18 cellular contexts compared by ENCODE assay signal in the genomic region with DNA sequence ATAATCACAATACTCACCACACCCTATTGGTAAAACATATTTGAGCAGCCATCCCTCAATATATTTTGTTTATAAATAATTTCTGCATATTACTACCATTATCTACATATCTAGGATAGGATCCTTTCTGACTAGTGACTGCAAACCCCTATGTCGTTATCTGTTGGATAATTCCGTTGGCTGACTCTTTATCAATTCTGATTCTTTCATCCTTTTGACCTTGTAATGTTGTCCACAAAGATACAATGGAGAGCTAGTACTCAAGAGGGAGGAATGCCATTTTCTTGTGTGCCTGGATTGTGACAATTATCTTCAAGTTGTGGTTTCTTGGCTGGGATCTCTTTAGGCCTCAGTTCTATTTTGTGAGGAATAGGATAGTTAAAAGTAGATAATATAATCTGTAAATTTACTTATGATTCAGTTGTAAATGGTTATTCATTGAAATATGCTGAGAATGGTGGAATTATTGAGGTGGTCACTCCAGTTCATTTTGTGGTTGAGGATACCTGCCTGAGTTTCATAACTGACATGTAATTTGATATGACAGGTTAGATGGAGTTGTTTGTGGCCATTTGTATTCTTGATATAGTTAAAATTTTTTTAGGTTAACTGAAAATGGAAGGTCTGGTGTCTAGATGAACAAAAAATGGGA. TPM values are rescaled to one million over a fixed set of nuclear protein-coding genes. Genes with fewer than 3 reads are reported as not detected.
A peak's percentile ranks its signal among the peaks of the same experiment; 100 is the strongest.
DNase-seq lines count a peak whose midpoint lies in the region; ATAC-seq, FAIRE-seq and TF ChIP-seq lines count a peak whose summit lies in the region.
"Had no signal": no experiment of that assay in that cellular context is flagged by ENCODE, and none has a peak within 500 bp of the region (broad histone marks: within the 10 kb centered on the region; RNA-seq: fewer than 3 reads in every experiment).

No MANE protein-coding gene starts in this region.

- FAIRE-seq in GM12891 (lab: Jason Lieb, UNC) = no peak
- FAIRE-seq: frontal cortex had no signal

- H3K9me3 ChIP-seq in Loucy (ENCODE audit: insufficient read depth, low read depth, low read length) (no peaks in the 10 kb centered on the region), neutrophil (no peaks in the 10 kb centered on the region)
- H3K9me3 ChIP-seq: Caco-2, colonic mucosa, SK-N-SH, uterus had no signal

- H3K27ac ChIP-seq in neutrophil = peak overlapping the region; percentile 93
- H3K27ac ChIP-seq: colonic mucosa, uterus had no signal

- peaks cover 18% of the 10 kb centered on the region for H3K9me3 Mint-ChIP-seq in activated T-cell treated with anti-CD3 and anti-CD28 coated beads, Interleukin-2, amount 50 U/mL, for 24 hours
- peaks cover 11% of the 10 kb centered on the region for H3K9me3 Mint-ChIP-seq in activated naive CD8-positive, alpha-beta T cell treated with anti-CD3 and anti-CD28 coated beads for 36 hours

- TF ChIP-seq CTCF in Loucy (conservative IDR thresholded peaks at IDR 0.05; ENCODE audit: low read length) = no peak
- no peak for TF ChIP-seq CTCF in neutrophil (IDR thresholded peaks at IDR 0.05)

- H3F3A ChIP-seq in Loucy (ENCODE audit: low read depth) = peaks cover 25% of the 10 kb centered on the region; the same call in 1 of the 2 replicates

- peak overlapping the region; percentile 78 for H3K4me3 ChIP-seq in Loucy (ENCODE audit: low read length, poor library complexity, severe bottlenecking)
- H3K4me3 ChIP-seq in neutrophil (ENCODE audit: low read depth in 1 of 2, low read length in 1 of 2) = no peak overlapping the region
- H3K4me3 ChIP-seq: colonic mucosa, uterus had no signal

- no peaks in the 10 kb centered on the region for H3K9me2 ChIP-seq in Loucy (replicated peaks; ENCODE audit: low read depth, low read length)
- H3K9me2 ChIP-seq: SK-N-SH had no signal

- H3K27me3 ChIP-seq in Loucy (ENCODE audit: insufficient read depth, low read length, poor library complexity, severe bottlenecking) (no peaks in the 10 kb centered on the region), neutrophil (no peaks in the 10 kb centered on the region)
- H3K27me3 ChIP-seq: colonic mucosa, uterus had no signal

- H3K4me3 Mint-ChIP-seq in activated T-cell treated with anti-CD3 and anti-CD28 coated beads, Interleukin-2, amount 50 U/mL, for 24 hours = no peak overlapping the region
- no peak overlapping the region for H3K4me3 Mint-ChIP-seq in activated naive CD8-positive, alpha-beta T cell treated with anti-CD3 and anti-CD28 coated beads for 36 hours

- peaks cover 79% of the 10 kb centered on the region for H4K20me1 ChIP-seq in Loucy (ENCODE audit: insufficient read depth, low read length, poor library complexity, severe bottlenecking)

- H3K36me3 Mint-ChIP-seq in activated T-cell treated with anti-CD3 and anti-CD28 coated beads, Interleukin-2, amount 50 U/mL, for 24 hours (ENCODE audit: low read depth) = peaks cover 29% of the 10 kb centered on the region
- peaks cover 31% of the 10 kb centered on the region for H3K36me3 Mint-ChIP-seq in activated naive CD8-positive, alpha-beta T cell treated with anti-CD3 and anti-CD28 coated beads for 36 hours

- H3K27me3 Mint-ChIP-seq in activated T-cell treated with anti-CD3 and anti-CD28 coated beads, Interleukin-2, amount 50 U/mL, for 24 hours = no peaks in the 10 kb centered on the region
- no peaks in the 10 kb centered on the region for H3K27me3 Mint-ChIP-seq in activated naive CD8-positive, alpha-beta T cell treated with anti-CD3 and anti-CD28 coated beads for 36 hours

- H3K36me3 ChIP-seq in Loucy (ENCODE audit: insufficient read depth, low read length) = peaks cover 22% of the 10 kb centered on the region
- no peaks in the 10 kb centered on the region for H3K36me3 ChIP-seq in neutrophil
- H3K36me3 ChIP-seq: colonic mucosa, uterus had no signal

- H3K4me1 Mint-ChIP-seq in activated T-cell treated with anti-CD3 and anti-CD28 coated beads, Interleukin-2, amount 50 U/mL, for 24 hours (ENCODE audit: low read depth) = peaks cover 88% of the 10 kb centered on the region
- H3K4me1 Mint-ChIP-seq in activated naive CD8-positive, alpha-beta T cell treated with anti-CD3 and anti-CD28 coated beads for 36 hours = peaks cover 74% of the 10 kb centered on the region

- peak overlapping the region; percentile 89 for H3K9ac ChIP-seq in Loucy (ENCODE audit: low read depth, low read length, poor library complexity, severe bottlenecking)
- H3K9ac ChIP-seq: SK-N-SH had no signal

- no peak overlapping the region for H2AFZ ChIP-seq in Loucy (ENCODE audit: low read length)

- DNase-seq in activated T-cell treated with anti-CD3 and anti-CD28 coated beads, Interleukin-2, amount 50 U/mL, for 24 hours = no peak
- no peak for DNase-seq in activated T-cell treated with anti-CD3 and anti-CD28 coated beads, Interleukin-2, amount 50 U/mL, for 1 hour
- DNase-seq in activated naive CD8-positive, alpha-beta T cell treated with anti-CD3 and anti-CD28 coated beads for 36 hours = no peak
- DNase-seq in AG08395 (ENCODE audit: low spot score) = no peak
- no peak for DNase-seq in GM12891 (ENCODE audit: insufficient read length, low spot score)
- DNase-seq: Caco-2, colonic mucosa, EL, NCI-H69, SK-N-SH, uterus had no signal

- peaks cover 100% of the 10 kb centered on the region for H3K79me2 ChIP-seq in Loucy (ENCODE audit: insufficient read depth, low read length)

- H3K27ac Mint-ChIP-seq in activated T-cell treated with anti-CD3 and anti-CD28 coated beads, Interleukin-2, amount 50 U/mL, for 24 hours = peak overlapping the region; percentile 61
- H3K27ac Mint-ChIP-seq in activated naive CD8-positive, alpha-beta T cell treated with anti-CD3 and anti-CD28 coated beads for 36 hours = peak overlapping the region; percentile 70

- H3K4me1 ChIP-seq in Loucy (ENCODE audit: insufficient read depth, low read length, poor library complexity, severe bottlenecking) (peaks cover 87% of the 10 kb centered on the region), neutrophil (ENCODE audit: control insufficient read depth in 1 of 2, insufficient read depth in 1 of 2, low read depth in 1 of 2, low read length in 1 of 2) (peaks cover 82 to 91% of the 10 kb centered on the region in 2 experiments)
- H3K4me1 ChIP-seq: Caco-2, colonic mucosa, uterus had no signal

- ATAC-seq in GM21825 (IDR thresholded peaks at IDR 0.05; ENCODE audit: unreplicated experiment) = no peak
- ATAC-seq: left lobe of liver, Panc1, sciatic nerve had no signal

- peak overlapping the region; percentile 98 for H3K4me2 ChIP-seq in Loucy (ENCODE audit: low read depth, low read length, poor library complexity, severe bottlenecking)
- H3K4me2 ChIP-seq: SK-N-SH had no signal

- no peak for TF ChIP-seq POLR2A in GM12891 (IDR thresholded peaks at IDR 0.05; ENCODE audit: low read depth, low read length)

TF ChIP-seq in GM12891, 5 proteins besides CTCF, POLR2A, EP300 and RAD21:
- TF ChIP-seq TAF1 (IDR thresholded peaks at IDR 0.05; ENCODE audit: low read depth, low read length) (no peak), PAX5 (IDR thresholded peaks at IDR 0.05; ENCODE audit: insufficient read depth, low read length, severe bottlenecking) (no peak), POLR2AphosphoS5 (IDR thresholded peaks at IDR 0.05; ENCODE audit: low read depth, low read length) (no peak), POU2F2 (IDR thresholded peaks at IDR 0.05; ENCODE audit: low read depth, low read length) (no peak), SPI1 (IDR thresholded peaks at IDR 0.05; ENCODE audit: low read depth, low read length) (no peak)

RNA-seq across cellular contexts. Expression of a gene that starts 10.1 kb away (rescaled TPM):
- 10 to 100 TPM; 19.1 to 21.9 TPM for total RNA-seq in activated naive CD8-positive, alpha-beta T cell treated with anti-CD3 and anti-CD28 coated beads for 36 hours
- polyA plus RNA-seq in GM12891 (2012; ENCODE audit: low read depth, missing spikeins) = 9.8 TPM
